Comparison of ENCODE assay signal across 7 cellular contexts in genomic region chr20:41232971-41233926, GRCh38.
DNase-seq lines count a peak whose midpoint lies in the region; ATAC-seq, FAIRE-seq and TF ChIP-seq lines count a peak whose summit lies in the region.

No MANE protein-coding gene starts in this region.

- H3K9me1 ChIP-seq in K562 (ENCODE audit: control insufficient read depth, insufficient read depth, low read length), result no peaks in the 10 kb centered on the region

- POLR2A ChIA-PET in K562 (lab: Yijun Ruan, JAX), result interaction anchor here (1.0 kb wide), 1 partner anchor 9 kb away, joined by 5 read pairs; no protein-coding TSS in a partner anchor

- no peaks in the 10 kb centered on the region for H3K27me3 ChIP-seq in K562 (ENCODE audit: control insufficient read depth in 2 of 2, insufficient read depth in 2 of 2, low read length in 2 of 2)
- H3K27me3 ChIP-seq in layer of hippocampus (ENCODE audit: control insufficient read depth, insufficient read depth, low read length), result no peaks in the 10 kb centered on the region
- H3K27me3 ChIP-seq in thyroid gland, result no peaks in the 10 kb centered on the region

- H3K4me1 ChIP-seq in K562 (replicated peaks in 1 of 2; ENCODE audit: control insufficient read depth in 2 of 2, insufficient read depth in 2 of 2, low read length in 2 of 2) (peaks cover 3 to 4% of the 10 kb centered on the region in 2 experiments; a peak in 4 of 5 replicates), thyroid gland (peaks cover 27 to 36% of the 10 kb centered on the region in 2 donors)

- H3K36me3 ChIP-seq in K562 (ENCODE audit: control insufficient read depth, insufficient read depth, low read length) (no peaks in the 10 kb centered on the region), thyroid gland (no peaks in the 10 kb centered on the region)

- CTCF ChIA-PET in K562 (lab: Yijun Ruan, JAX; ENCODE audit: low intra/inter-chr PET ratio), result interaction anchor here (0.6 to 1.6 kb wide), 5 partner anchors 60 to 266 kb away, joined by 3 to 8 read pairs (median 3); no protein-coding TSS in a partner anchor

- WGBS in K562 (ENCODE audit: insufficient coverage, low coverage, missing lambda C conversion rate), result 58% methylated on average over 6 of the region's 6 CpGs
- WGBS in thyroid gland, 2 donors, result 88 to 92% methylated on average over 6 of the region's 6 CpGs

- no peak overlapping the region for H3K4me3 ChIP-seq in K562
- H3K4me3 ChIP-seq in thyroid gland (replicated peaks in 1 of 3), result no peak overlapping the region

- intact Hi-C loops in K562 (cut with micrococcal nuclease) (loop anchor here (1.0 to 2.0 kb wide), 3 partner anchors 60 to 264 kb away; no protein-coding TSS in a partner anchor), thyroid gland (cut with DNase I) (no loop called here)

- H2AFZ ChIP-seq in K562 (ENCODE audit: low read depth, low read length), result no peak overlapping the region

- no peak for TF ChIP-seq EP300 in K562 (IDR thresholded peaks at IDR 0.05; ENCODE audit: low read length)

- H3K9me3 ChIP-seq in K562 (replicated peaks; ENCODE audit: control insufficient read depth, insufficient read depth, low read depth, low read length) (no peaks in the 10 kb centered on the region), thyroid gland (no peaks in the 10 kb centered on the region)

- ATAC-seq in K562 (no peak), GM21447 (IDR thresholded peaks at IDR 0.05; ENCODE audit: unreplicated experiment) (no peak)

- H3K27ac ChIP-seq in K562 (ENCODE audit: extremely low read depth, low read depth, low read length), result no peak overlapping the region
- H3K27ac ChIP-seq in layer of hippocampus (ENCODE audit: low read depth, low read length), result peak overlapping the region; percentile 96
- peak overlapping the region; percentile 75 to 91 (median 82) for H3K27ac ChIP-seq in thyroid gland

- TF ChIP-seq POLR2A in K562 (conservative IDR thresholded peaks at IDR 0.05), result no peak
- TF ChIP-seq POLR2A in thyroid gland (IDR thresholded peaks at IDR 0.05), result no peak

- TF ChIP-seq CTCF in K562 (IDR thresholded peaks at IDR 0.05 in 2 of 3, conservative IDR thresholded peaks at IDR 0.05 in 1 of 3; ENCODE audit: insufficient read depth in 2 of 3, low read depth in 1 of 3, low read length in 3 of 3) (no peak), thyroid gland (IDR thresholded peaks at IDR 0.05) (no peak)

- TF ChIP-seq RAD21 in K562 (CRISPR knock-in tag; conservative IDR thresholded peaks at IDR 0.05 in 1 of 2, IDR thresholded peaks at IDR 0.05 in 1 of 2), result no peak

- H4K20me1 ChIP-seq in K562 (replicated peaks; ENCODE audit: control insufficient read depth, insufficient read depth, low read length), result 0 out of 2 replicates have a peak, but pooled peaks cover 3% of the 10 kb centered on the region

- no peaks in the 10 kb centered on the region for H3K79me2 ChIP-seq in K562 (ENCODE audit: control insufficient read depth, insufficient read depth, low read length)

- in situ Hi-C loops in K562 (cut with MboI), result loop anchor here (10.0 kb wide), 1 partner anchor 258 kb away; no protein-coding TSS in a partner anchor

- peak overlapping the region; percentile 4; the same call in 1 of the 2 replicates for H3K4me2 ChIP-seq in K562 (ENCODE audit: insufficient read depth, low read length)

- DNase-seq in Kasumi-1 (lab: John Stamatoyannopoulos, UW) (peak; percentile 17 to 35), K562 (ENCODE audit: extremely low read depth in 1 of 4, low spot score in 3 of 4) (no peak), thyroid gland (no peak), NCI-H524 treated with DMSO at 0.1 percent for 48 hours (lab: John Stamatoyannopoulos, UW) (no peak)
- DNase-seq in activated naive CD4-positive, alpha-beta T cell (lab: John Stamatoyannopoulos, UW), result no peak

- BruUV-seq in K562 (replicated peaks; lab: Mats Ljungman, UMichigan), result no TSS peak

- no peak overlapping the region for H3K9ac ChIP-seq in K562 (ENCODE audit: insufficient read depth in 1 of 2, low read depth in 2 of 2, low read length in 2 of 2)

- peak; percentile 11 for FAIRE-seq in K562 (lab: Jason Lieb, UNC)

TF ChIP-seq in K562, 482 proteins besides CTCF, POLR2A, EP300 and RAD21:
- TF ChIP-seq RFX1 (IDR thresholded peaks at IDR 0.05), result peak; percentile 32
- TF ChIP-seq ZBTB11 (CRISPR knock-in tag; IDR thresholded peaks at IDR 0.05), result no peak
- no peak for TF ChIP-seq GATAD2A (IDR thresholded peaks at IDR 0.05)
- no peak for TF ChIP-seq RBM22 (IDR thresholded peaks at IDR 0.05; ENCODE audit: low read depth, low read length, poor library complexity, severe bottlenecking)
- no peak for TF ChIP-seq SMARCC2 (IDR thresholded peaks at IDR 0.05; ENCODE audit: low read depth)
- no peak for TF ChIP-seq E2F8 (IDR thresholded peaks at IDR 0.05; ENCODE audit: low read depth, partially characterized antibody)
- peak; percentile 51 for TF ChIP-seq FOSL1 (tag; conservative IDR thresholded peaks at IDR 0.05)

Comparison
In these comparisons a context has a peak if more than half of its experiments do, and no peak if none do; other contexts are left out.
1. DNase-seq: peak in Kasumi-1 (2 of 2); none in K562 (0 of 4), thyroid gland (0 of 2), NCI-H524 treated with DMSO at 0.1 percent for 48 hours (single experiment) and activated naive CD4-positive, alpha-beta T cell (0 of 4).